In genomic region chr10:17548786-17549185, GRCh38 we compare ENCODE assay signal across 20 cellular contexts.
DNase-seq lines count a peak whose midpoint lies in the region; ATAC-seq, FAIRE-seq and TF ChIP-seq lines count a peak whose summit lies in the region.
"Had no signal": no experiment of that assay in that cellular context is flagged by ENCODE, and none has a peak within 500 bp of the region (broad histone marks: within the 10 kb centered on the region; RNA-seq: fewer than 3 reads in every experiment).

No MANE protein-coding gene starts in this region.

- H2BK12ac ChIP-seq in mesenchymal stem cell (ENCODE audit: low read length in 2 of 2), result no peak overlapping the region

- no peak overlapping the region for H3K4me3 Mint-ChIP-seq in neural progenitor cell
- H3K4me3 Mint-ChIP-seq: CD4-positive, alpha-beta T cell; H9 had no signal

- intact Hi-C loops in PC-3 (cut with micrococcal nuclease), result no loop called here

- DNase-seq in NOMO-1 treated with DMSO at 0.1 percent for 48 hours (lab: John Stamatoyannopoulos, UW; ENCODE audit: unreplicated experiment) (peak; percentile 12), NOMO-1 treated with dmso at 0.1 percent for 144 hours (lab: John Stamatoyannopoulos, UW; ENCODE audit: unreplicated experiment) (no peak), choroid plexus epithelial cell (ENCODE audit: low read depth) (peak; percentile 30), mesenchymal stem cell (peak; percentile 37), neural progenitor cell (ENCODE audit: low spot score) (no peak), NCI-H2081 (lab: John Stamatoyannopoulos, UW) (no peak), PC-3 (no peak), small intestine (no peak)
- DNase-seq: Caco-2; CD4-positive, alpha-beta T cell; H9; KBM-7; NCI-H1105; NCI-H1694; NCI-H510A treated with DMSO at 0.1 percent for 48 hours; NCI-H774 had no signal

- no peak overlapping the region for H4K8ac ChIP-seq in mesenchymal stem cell (ENCODE audit: low read length)

- no peaks in the 10 kb centered on the region for H3K79me1 ChIP-seq in mesenchymal stem cell (replicated peaks; ENCODE audit: low read length, poor library complexity, severe bottlenecking)

- POLR2A ChIA-PET in PC-3 (lab: Charles Lee; ENCODE audit: unreplicated experiment), result no interaction called here

- H3K27ac Mint-ChIP-seq in neural progenitor cell, result no peak overlapping the region
- H3K27ac Mint-ChIP-seq: CD4-positive, alpha-beta T cell had no signal

- BruUV-seq in PC-3 (replicated peaks; lab: Mats Ljungman, UMichigan), result no TSS peak

- no peak overlapping the region for H2AK5ac ChIP-seq in mesenchymal stem cell (ENCODE audit: low read length, severe bottlenecking)

- H3F3A ChIP-seq in neural progenitor cell (ENCODE audit: low read depth), result no peaks in the 10 kb centered on the region
- H3F3A ChIP-seq in PC-3 (ENCODE audit: low read length, unreplicated experiment), result no peaks in the 10 kb centered on the region

- H3K4ac ChIP-seq in mesenchymal stem cell (ENCODE audit: low read depth in 1 of 2, low read length in 2 of 2), result no peak overlapping the region

- no peak for FAIRE-seq in small intestine (lab: Jason Lieb, UNC)
- FAIRE-seq: GM12878 had no signal

- H3K27me3 ChIP-seq in mesenchymal stem cell (ENCODE audit: control insufficient read depth in 1 of 2, insufficient read depth in 1 of 2, low read length in 2 of 2) (peaks cover 0 to 11% of the 10 kb centered on the region in 2 experiments), neural progenitor cell (no peaks in the 10 kb centered on the region), PC-3 (ENCODE audit: low read length) (no peaks in the 10 kb centered on the region), small intestine (ENCODE audit: control insufficient read depth in 2 of 2, insufficient read depth in 2 of 2, low read length in 2 of 2) (no peaks in the 10 kb centered on the region)

- H2AFZ ChIP-seq in mesenchymal stem cell (ENCODE audit: low read depth, low read length) (no peak overlapping the region), neural progenitor cell (replicated peaks) (no peak overlapping the region), PC-3 (ENCODE audit: low read length) (no peak overlapping the region)

- H3K27me3 Mint-ChIP-seq in neural progenitor cell (ENCODE audit: insufficient read depth, low read depth), result peaks cover 2% of the 10 kb centered on the region

- no peak overlapping the region for H2BK15ac ChIP-seq in mesenchymal stem cell (ENCODE audit: low read depth, poor library complexity, severe bottlenecking)

- H2BK5ac ChIP-seq in mesenchymal stem cell (ENCODE audit: low read depth, low read length, poor library complexity, severe bottlenecking), result no peak overlapping the region

- H3K9me3 Mint-ChIP-seq in neural progenitor cell, result peaks cover 2% of the 10 kb centered on the region
- H3K9me3 Mint-ChIP-seq: CD4-positive, alpha-beta T cell had no signal

- no peak for ATAC-seq in PC-3
- ATAC-seq: GM12878, Panc1, Right ventricle myocardium inferior had no signal

- no peak overlapping the region for H3K14ac ChIP-seq in mesenchymal stem cell (ENCODE audit: low read length in 2 of 2)

- no peak overlapping the region for H3K23ac ChIP-seq in mesenchymal stem cell (ENCODE audit: low read length in 2 of 2)

- H3K9me2 ChIP-seq in PC-3 (replicated peaks; ENCODE audit: low read length), result no peaks in the 10 kb centered on the region

- WGBS in mesenchymal stem cell, result 54% methylated on average over 3 of the region's 3 CpGs
- WGBS in small intestine, 3 donors, result 40 to 42% (median 41%) methylated on average over 3 of the region's 3 CpGs

- H3K9ac ChIP-seq in mesenchymal stem cell (ENCODE audit: low read length), result no peak overlapping the region
- H3K9ac ChIP-seq in neural progenitor cell, result no peak overlapping the region
- no peak overlapping the region for H3K9ac ChIP-seq in PC-3 (ENCODE audit: low read length)

- H4K91ac ChIP-seq in mesenchymal stem cell (ENCODE audit: low read length), result no peak overlapping the region

- CTCF ChIA-PET in PC-3 (lab: Charles Lee), result no interaction called here

- H3K4me3 ChIP-seq in choroid plexus epithelial cell (ENCODE audit: low read depth, low read length) (no peak overlapping the region), mesenchymal stem cell (ENCODE audit: insufficient read depth in 1 of 2, low read depth in 1 of 2, low read length in 2 of 2) (no peak overlapping the region), neural progenitor cell (no peak overlapping the region), PC-3 (ENCODE audit: low read length) (no peak overlapping the region), small intestine (ENCODE audit: low read depth in 1 of 2, low read length in 2 of 2) (no peak overlapping the region)
- H3K4me3 ChIP-seq: GM12878 had no signal

- H3K79me2 ChIP-seq in neural progenitor cell (ENCODE audit: low read depth) (no peaks in the 10 kb centered on the region), PC-3 (ENCODE audit: low read length) (no peaks in the 10 kb centered on the region)

- H3K4me1 Mint-ChIP-seq in neural progenitor cell, result peaks cover 10% of the 10 kb centered on the region

- no peak overlapping the region for H2BK120ac ChIP-seq in mesenchymal stem cell (ENCODE audit: low read depth, low read length)

- H4K20me1 ChIP-seq in neural progenitor cell (ENCODE audit: low read depth) (no peaks in the 10 kb centered on the region), PC-3 (ENCODE audit: low read length) (no peaks in the 10 kb centered on the region)

- H3K9me3 ChIP-seq in mesenchymal stem cell (ENCODE audit: control insufficient read depth, low read length), result no peaks in the 10 kb centered on the region
- H3K9me3 ChIP-seq in neural progenitor cell (ENCODE audit: low read depth), result no peaks in the 10 kb centered on the region
- H3K9me3 ChIP-seq in PC-3 (ENCODE audit: low read length), result no peaks in the 10 kb centered on the region
- H3K9me3 ChIP-seq in small intestine (ENCODE audit: control insufficient read depth, low read depth), result no peaks in the 10 kb centered on the region
- H3K9me3 ChIP-seq: Caco-2 had no signal

- H3K36me3 ChIP-seq in mesenchymal stem cell (ENCODE audit: control insufficient read depth in 1 of 2, insufficient read depth in 2 of 2, low read depth in 1 of 2, low read length in 2 of 2), result no peaks in the 10 kb centered on the region
- H3K36me3 ChIP-seq in neural progenitor cell, result no peaks in the 10 kb centered on the region
- H3K36me3 ChIP-seq in PC-3 (ENCODE audit: low read depth, low read length), result no peaks in the 10 kb centered on the region
- H3K36me3 ChIP-seq in small intestine (ENCODE audit: control insufficient read depth in 2 of 2, insufficient read depth in 2 of 2, low read length in 2 of 2), result no peaks in the 10 kb centered on the region

- H3K18ac ChIP-seq in mesenchymal stem cell (ENCODE audit: low read depth in 1 of 2, low read length in 2 of 2), result no peak overlapping the region

- no peaks in the 10 kb centered on the region for H3K36me3 Mint-ChIP-seq in neural progenitor cell

- H3K4me1 ChIP-seq in mesenchymal stem cell (ENCODE audit: control insufficient read depth, insufficient read depth, low read depth, low read length) (peaks cover 2% of the 10 kb centered on the region), neural progenitor cell (no peaks in the 10 kb centered on the region), PC-3 (ENCODE audit: insufficient read depth, low read length) (no peaks in the 10 kb centered on the region), small intestine (ENCODE audit: control insufficient read depth in 2 of 2, insufficient read depth in 1 of 2, low read depth in 1 of 2, low read length in 1 of 2) (no peaks in the 10 kb centered on the region)
- H3K4me1 ChIP-seq: Caco-2 had no signal

- H3K4me2 ChIP-seq in mesenchymal stem cell (ENCODE audit: low read length, poor library complexity, severe bottlenecking) (no peak overlapping the region), neural progenitor cell (no peak overlapping the region), PC-3 (ENCODE audit: low read length) (no peak overlapping the region)

- H3K27ac ChIP-seq in mesenchymal stem cell (ENCODE audit: low read length, poor library complexity, severe bottlenecking), result no peak overlapping the region
- H3K27ac ChIP-seq in neural progenitor cell, result no peak overlapping the region
- no peak overlapping the region for H3K27ac ChIP-seq in PC-3 (ENCODE audit: low read length)
- no peak overlapping the region for H3K27ac ChIP-seq in small intestine (ENCODE audit: low read depth in 1 of 2, low read length in 1 of 2)
- H3K27ac ChIP-seq: 22Rv1 had no signal

- no peak for TF ChIP-seq CTCF in choroid plexus epithelial cell (conservative IDR thresholded peaks at IDR 0.05; ENCODE audit: low read depth, low read length)
- TF ChIP-seq CTCF in neural progenitor cell (IDR thresholded peaks at IDR 0.05), result no peak
- no peak for TF ChIP-seq CTCF in PC-3 (conservative IDR thresholded peaks at IDR 0.05; ENCODE audit: low read depth, low read length)

Comparison
In these comparisons a context has a peak if more than half of its experiments do, and no peak if none do; other contexts are left out.
1. DNase-seq: peak in NOMO-1 treated with DMSO at 0.1 percent for 48 hours (single experiment), choroid plexus epithelial cell (single experiment) and mesenchymal stem cell (single experiment); none in NOMO-1 treated with dmso at 0.1 percent for 144 hours (single experiment), neural progenitor cell (single experiment), NCI-H2081 (0 of 2), PC-3 (single experiment) and small intestine (single experiment).